Comparison of ENCODE assay signal across 8 cellular contexts in genomic region chr2:61854435-61855177, GRCh38. TPM values are rescaled to one million over a fixed set of nuclear protein-coding genes. Genes with fewer than 3 reads are reported as not detected.
DNase-seq lines count a peak whose midpoint lies in the region; ATAC-seq, FAIRE-seq and TF ChIP-seq lines count a peak whose summit lies in the region.

No MANE protein-coding gene starts in this region.

- peak overlapping the region; percentile 96 for H2AFZ ChIP-seq in endothelial cell of umbilical vein (ENCODE audit: low read depth, low read length)

- no peak for TF ChIP-seq POLR2A in endothelial cell of umbilical vein (IDR thresholded peaks at IDR 0.05; ENCODE audit: low read depth, low read length)

- dilution Hi-C loops in endothelial cell of umbilical vein (cut with MboI; ENCODE audit: extremely low pct_ligation_motif_present, low sequenced_read_pairs), result no loop called here

- POLR2A ChIA-PET in endothelial cell of umbilical vein (lab: Charles Lee), result no interaction called here

- peak; percentile 100 for FAIRE-seq in endothelial cell of umbilical vein (lab: Jason Lieb, UNC)

- no peaks in the 10 kb centered on the region for H4K20me1 ChIP-seq in endothelial cell of umbilical vein (replicated peaks; ENCODE audit: control insufficient read depth, extremely low read depth, insufficient read depth, low read length)

- BruUV-seq in Calu3 (replicated peaks; lab: Mats Ljungman, UMichigan) (no TSS peak), endothelial cell of umbilical vein (replicated peaks; lab: Mats Ljungman, UMichigan) (no TSS peak)

- peak overlapping the region; percentile 57 to 93 (median 74) for H3K4me3 ChIP-seq in endothelial cell of umbilical vein (replicated peaks in 1 of 3; ENCODE audit: insufficient read depth in 1 of 3, low read depth in 1 of 3, low read length in 3 of 3)

- peak overlapping the region; percentile 78 for H3K4me3 Mint-ChIP-seq in Calu3 (ENCODE audit: low read depth, unreplicated experiment)

- peak overlapping the region; percentile 43 for H3K27ac ChIP-seq in endothelial cell of umbilical vein (ENCODE audit: insufficient read depth, low read depth, low read length)

- peak overlapping the region; percentile 80 for H3K27ac Mint-ChIP-seq in Calu3 (ENCODE audit: unreplicated experiment)

- H3K4me1 Mint-ChIP-seq in Calu3 (ENCODE audit: low read depth, unreplicated experiment), result no peaks in the 10 kb centered on the region

- CTCF ChIA-PET in Calu3 (lab: Charles Lee), result interaction anchor here (0.5 to 1.5 kb wide), 4 partner anchors 14 to 710 kb away, joined by 3 to 4 read pairs (median 3); no protein-coding TSS in a partner anchor
- CTCF ChIA-PET in endothelial cell of umbilical vein (lab: Charles Lee), result interaction anchor here (1.5 kb wide), 1 partner anchor 11 kb away, joined by 4 read pairs; no protein-coding TSS in a partner anchor

- H3K4me2 ChIP-seq in endothelial cell of umbilical vein (ENCODE audit: insufficient read depth, low read length), result peak overlapping the region; percentile 90

- peak; percentile 92 for DNase-seq in Calu3
- DNase-seq in HUDEP-2 (lab: John Stamatoyannopoulos, UW; ENCODE audit: unreplicated experiment in 76 of 76), result peak; percentile 39 to 96 (median 89)
- DNase-seq in NOMO-1 treated with dmso at 0.1 percent for 144 hours (lab: John Stamatoyannopoulos, UW; ENCODE audit: unreplicated experiment), result peak; percentile 89
- peak; percentile 83 for DNase-seq in activated CD8-positive, alpha-beta memory T cell treated with anti-CD3 and anti-CD28 coated beads, Interleukin-2, amount 50 U/mL, for 24 hours (ENCODE audit: extremely low read depth)
- DNase-seq in endothelial cell of umbilical vein (ENCODE audit: low read depth, low spot score), result peak; percentile 95
- peak; percentile 94 for DNase-seq in midbrain (lab: John Stamatoyannopoulos, UW)
- peak; percentile 78 to 83 for DNase-seq in stimulated activated CD8-positive, alpha-beta memory T cell treated with anti-CD3 and anti-CD28 coated beads, Interleukin-15, amount 100 ng/mL, for 48 hours (ENCODE audit: low read depth in 2 of 2)

- peaks cover 5% of the 10 kb centered on the region for H3K4me1 ChIP-seq in endothelial cell of umbilical vein (ENCODE audit: control insufficient read depth, extremely low read depth, insufficient read depth, low read length)

- H3K79me2 ChIP-seq in endothelial cell of umbilical vein (ENCODE audit: control insufficient read depth, insufficient read depth, low read length), result no peaks in the 10 kb centered on the region

- H3K9me3 Mint-ChIP-seq in Calu3 (ENCODE audit: low read depth, unreplicated experiment), result no peaks in the 10 kb centered on the region

- H3K36me3 Mint-ChIP-seq in Calu3 (ENCODE audit: insufficient read depth, unreplicated experiment), result peaks cover 25% of the 10 kb centered on the region

- H3K27me3 ChIP-seq in endothelial cell of umbilical vein (ENCODE audit: control insufficient read depth in 2 of 2, insufficient read depth in 2 of 2, low read length in 2 of 2), result no peaks in the 10 kb centered on the region

- H3K36me3 ChIP-seq in endothelial cell of umbilical vein (ENCODE audit: control insufficient read depth in 2 of 2, extremely low read depth in 1 of 2, insufficient read depth in 2 of 2, low read length in 2 of 2), result no peaks in the 10 kb centered on the region

- H3K9me3 ChIP-seq in endothelial cell of umbilical vein (replicated peaks; ENCODE audit: control insufficient read depth, insufficient read depth, low read length), result no peaks in the 10 kb centered on the region

- TF ChIP-seq CTCF in Calu3 (IDR thresholded peaks at IDR 0.05; ENCODE audit: unreplicated experiment) (peak; percentile 11), endothelial cell of umbilical vein (IDR thresholded peaks at IDR 0.05; ENCODE audit: extremely low read depth in 1 of 2, insufficient read depth in 1 of 2, low read depth in 1 of 2, low read length in 2 of 2) (no peak)

- no peaks in the 10 kb centered on the region for H3K9me1 ChIP-seq in endothelial cell of umbilical vein (replicated peaks; ENCODE audit: control insufficient read depth, extremely low read depth, insufficient read depth, low read length)

- H3K9ac ChIP-seq in endothelial cell of umbilical vein (replicated peaks; ENCODE audit: extremely low read depth, insufficient read depth, low read length), result peak overlapping the region; percentile 46

- peak; percentile 84 for ATAC-seq in GM21390 (IDR thresholded peaks at IDR 0.05; ENCODE audit: unreplicated experiment)

- no peaks in the 10 kb centered on the region for H3K27me3 Mint-ChIP-seq in Calu3 (ENCODE audit: unreplicated experiment)

- intact Hi-C loops in Calu3 (cut with micrococcal nuclease; ENCODE audit: unreplicated experiment) (loop anchor here (5.0 kb wide), 1 partner anchor 317 kb away; the partner anchor contains the start of gene XPO1), endothelial cell of umbilical vein (cut with micrococcal nuclease) (loop anchor here (1.0 to 10.0 kb wide), 3 partner anchors 34 to 160 kb away; partner anchors contain the start of gene CCT4)

TF ChIP-seq in endothelial cell of umbilical vein, 7 proteins besides CTCF, POLR2A, EP300 and RAD21:
- peak; percentile 59 for TF ChIP-seq MAX (IDR thresholded peaks at IDR 0.05; ENCODE audit: insufficient read depth, insufficient read length)
- peak; percentile 62 for TF ChIP-seq MYC (IDR thresholded peaks at IDR 0.05; ENCODE audit: low read depth, low read length)
- TF ChIP-seq JUN (IDR thresholded peaks at IDR 0.05; ENCODE audit: borderline replicate concordance, insufficient read depth, insufficient read length, low read depth), result no peak
- peak; percentile 16 for TF ChIP-seq POLR2AphosphoS5 (IDR thresholded peaks at IDR 0.05; ENCODE audit: insufficient read depth, low read depth, low read length)

RNA-seq across cellular contexts. Expression of gene FAM161A, which starts 0.7 kb away (rescaled TPM):
- total RNA-seq in Calu3 (2022), result 9.1 and 13.4 TPM in 2 replicates
- total RNA-seq in endothelial cell of umbilical vein, result 5.9 and 6.1 TPM in 2 replicates
- 0.57 and 0.81 TPM in 2 replicates for polyA plus RNA-seq in endothelial cell of umbilical vein
- 0.70 and 0.87 TPM in 2 replicates for polyA plus RNA-seq in endothelial cell of umbilical vein (2011; cell fraction: cytosol; rRNA removed)
- 3.0 and 3.7 TPM in 2 replicates for polyA plus RNA-seq in endothelial cell of umbilical vein (2011; cell fraction: nucleus; rRNA removed)
- 2.4 and 3.0 TPM in 2 replicates for polyA plus RNA-seq in endothelial cell of umbilical vein (2012)
- polyA minus RNA-seq in endothelial cell of umbilical vein, result 0.51 and 0.90 TPM in 2 replicates
- 0.51 TPM for polyA minus RNA-seq in endothelial cell of umbilical vein (2011; cell fraction: cytosol; rRNA and poly(A)+ RNA removed)
- 1.0 and 1.5 TPM in 2 replicates for polyA minus RNA-seq in endothelial cell of umbilical vein (2011; cell fraction: nucleus; rRNA and poly(A)+ RNA removed)

RNA-seq across cellular contexts. Expression of gene CCT4, which starts 33.9 kb away (rescaled TPM):
- total RNA-seq in Calu3 (2022), result 221 and 236 TPM in 2 replicates
- total RNA-seq in endothelial cell of umbilical vein, result 220 and 222 TPM in 2 replicates
- polyA plus RNA-seq in endothelial cell of umbilical vein, result 57.3 and 78.5 TPM in 2 replicates
- 112 and 114 TPM in 2 replicates for polyA plus RNA-seq in endothelial cell of umbilical vein (2011; cell fraction: cytosol; rRNA removed)
- polyA plus RNA-seq in endothelial cell of umbilical vein (2011; cell fraction: nucleus; rRNA removed), result 64.5 and 78.0 TPM in 2 replicates
- polyA plus RNA-seq in endothelial cell of umbilical vein (2012), result 209 and 246 TPM in 2 replicates
- 77.2 and 78.8 TPM in 2 replicates for polyA minus RNA-seq in endothelial cell of umbilical vein
- polyA minus RNA-seq in endothelial cell of umbilical vein (2011; cell fraction: cytosol; rRNA and poly(A)+ RNA removed), result 109 TPM
- 50.7 and 53.8 TPM in 2 replicates for polyA minus RNA-seq in endothelial cell of umbilical vein (2011; cell fraction: nucleus; rRNA and poly(A)+ RNA removed)

RNA-seq across cellular contexts. Expression of gene COMMD1, which starts 50.9 kb away (rescaled TPM):
- 19.4 and 26.0 TPM in 2 replicates for total RNA-seq in Calu3 (2022)
- 39.5 and 42.0 TPM in 2 replicates for total RNA-seq in endothelial cell of umbilical vein
- 54.3 and 57.1 TPM in 2 replicates for polyA plus RNA-seq in endothelial cell of umbilical vein
- 65.2 and 66.2 TPM in 2 replicates for polyA plus RNA-seq in endothelial cell of umbilical vein (2011; cell fraction: cytosol; rRNA removed)
- polyA plus RNA-seq in endothelial cell of umbilical vein (2011; cell fraction: nucleus; rRNA removed), result 34.6 and 35.6 TPM in 2 replicates
- polyA plus RNA-seq in endothelial cell of umbilical vein (2012), result 75.9 and 88.2 TPM in 2 replicates
- polyA minus RNA-seq in endothelial cell of umbilical vein, result 24.9 and 25.7 TPM in 2 replicates
- polyA minus RNA-seq in endothelial cell of umbilical vein (2011; cell fraction: cytosol; rRNA and poly(A)+ RNA removed), result 7.5 TPM
- 22.4 and 30.2 TPM in 2 replicates for polyA minus RNA-seq in endothelial cell of umbilical vein (2011; cell fraction: nucleus; rRNA and poly(A)+ RNA removed)

Comparison
In these comparisons a context has a peak if more than half of its experiments do, and no peak if none do; other contexts are left out.
1. Peak in every context shown above with its lines: DNase-seq, ATAC-seq, H3K4me3 ChIP-seq and H3K27ac ChIP-seq.